Comparison of ENCODE assay signal across 19 cellular contexts in genomic region chr20:14882846-14883245, GRCh38.
A peak's percentile ranks its signal among the peaks of the same experiment; 100 is the strongest.
DNase-seq lines count a peak whose midpoint lies in the region; ATAC-seq, FAIRE-seq and TF ChIP-seq lines count a peak whose summit lies in the region.
"Had no signal": no experiment of that assay in that cellular context is flagged by ENCODE, and none has a peak within 500 bp of the region (broad histone marks: within the 10 kb centered on the region; RNA-seq: fewer than 3 reads in every experiment).

No MANE protein-coding gene starts in this region.

- no peak overlapping the region for H3K4me3 ChIP-seq in bronchial epithelial cell (ENCODE audit: low read depth, low read length)
- H3K4me3 ChIP-seq: GM12878 had no signal

- no peaks in the 10 kb centered on the region for H3K27me3 ChIP-seq in bronchial epithelial cell (ENCODE audit: control insufficient read depth, insufficient read depth, low read length)
- H3K27me3 ChIP-seq in foreskin keratinocyte = no peaks in the 10 kb centered on the region
- H3K27me3 ChIP-seq: BE2C had no signal

- DNase-seq in bronchial epithelial cell (ENCODE audit: low read depth) (peak; percentile 83), foreskin keratinocyte (peak; percentile 72 to 85), renal cortical epithelial cell (ENCODE audit: low read depth) (peak; percentile 8)
- DNase-seq in activated T-cell treated with anti-CD3 and anti-CD28 coated beads, Interleukin-2, amount 50 U/mL, for 24 hours = no peak
- DNase-seq in stimulated activated CD4-positive, alpha-beta T cell treated with anti-CD3 and anti-CD28 coated beads, Interleukin-4, amount 100 ng/mL, for 1 hour = no peak
- DNase-seq: ACHN; BE2C; C1 segment of cervical spinal cord; CD4-positive, CD25-positive, alpha-beta regulatory T cell; CD8-positive, alpha-beta memory T cell; COR-L47; DMS 273 treated with DMSO at 0.1 percent for 48 hours; DND-41; EL; H9 had no signal

- H3K27ac ChIP-seq in foreskin keratinocyte = peak overlapping the region; percentile 82

- no peaks in the 10 kb centered on the region for H3K36me3 ChIP-seq in bronchial epithelial cell (ENCODE audit: control insufficient read depth, insufficient read depth, low read length)
- H3K36me3 ChIP-seq: BE2C had no signal

- H3K36me3 Mint-ChIP-seq in activated T-cell treated with anti-CD3 and anti-CD28 coated beads, Interleukin-2, amount 50 U/mL, for 24 hours (ENCODE audit: low read depth) = no peaks in the 10 kb centered on the region
- H3K36me3 Mint-ChIP-seq: CD4-positive, CD25-positive, alpha-beta regulatory T cell; CD8-positive, alpha-beta memory T cell had no signal

- TF ChIP-seq CTCF in bronchial epithelial cell (IDR thresholded peaks at IDR 0.05; ENCODE audit: insufficient read depth, low read length, severe bottlenecking) (no peak), foreskin keratinocyte (conservative IDR thresholded peaks at IDR 0.05) (no peak)

- H3K27ac Mint-ChIP-seq in activated T-cell treated with anti-CD3 and anti-CD28 coated beads, Interleukin-2, amount 50 U/mL, for 24 hours = no peak overlapping the region
- H3K27ac Mint-ChIP-seq: CD4-positive, CD25-positive, alpha-beta regulatory T cell; CD8-positive, alpha-beta memory T cell; H9 had no signal

- no peaks in the 10 kb centered on the region for H3K4me1 Mint-ChIP-seq in activated T-cell treated with anti-CD3 and anti-CD28 coated beads, Interleukin-2, amount 50 U/mL, for 24 hours (ENCODE audit: low read depth)
- H3K4me1 Mint-ChIP-seq: CD4-positive, CD25-positive, alpha-beta regulatory T cell; CD8-positive, alpha-beta memory T cell had no signal

- ATAC-seq in foreskin keratinocyte = peak; percentile 37
- ATAC-seq in activated CD4-positive, CD25-positive, alpha-beta regulatory T cell treated with anti-CD3 and anti-CD28 coated beads, Interleukin-2, amount 50 U/mL, for 24 hours = no peak

- no peak for FAIRE-seq in bronchial epithelial cell (lab: Jason Lieb, UNC)
- FAIRE-seq: A204.1, GM12878, H1 had no signal

- H3K4me1 ChIP-seq in foreskin keratinocyte = peaks cover 38% of the 10 kb centered on the region
- H3K4me1 ChIP-seq: BE2C had no signal

- H3K27me3 Mint-ChIP-seq in activated T-cell treated with anti-CD3 and anti-CD28 coated beads, Interleukin-2, amount 50 U/mL, for 24 hours = no peaks in the 10 kb centered on the region
- H3K27me3 Mint-ChIP-seq: CD4-positive, CD25-positive, alpha-beta regulatory T cell; CD8-positive, alpha-beta memory T cell had no signal

- H3K4me3 Mint-ChIP-seq in activated T-cell treated with anti-CD3 and anti-CD28 coated beads, Interleukin-2, amount 50 U/mL, for 24 hours = no peak overlapping the region
- H3K4me3 Mint-ChIP-seq: CD4-positive, CD25-positive, alpha-beta regulatory T cell; CD8-positive, alpha-beta memory T cell; H9 had no signal

- peaks cover 11% of the 10 kb centered on the region for H3K9me3 Mint-ChIP-seq in activated T-cell treated with anti-CD3 and anti-CD28 coated beads, Interleukin-2, amount 50 U/mL, for 24 hours
- H3K9me3 Mint-ChIP-seq: H9 had no signal

Comparison
In these comparisons a context has a peak if more than half of its experiments do, and no peak if none do; other contexts are left out.
1. DNase-seq: peak in bronchial epithelial cell (single experiment), foreskin keratinocyte (2 of 2) and renal cortical epithelial cell (single experiment); none in activated T-cell treated with anti-CD3 and anti-CD28 coated beads, Interleukin-2, amount 50 U/mL, for 24 hours (single experiment) and stimulated activated CD4-positive, alpha-beta T cell treated with anti-CD3 and anti-CD28 coated beads, Interleukin-4, amount 100 ng/mL, for 1 hour (single experiment).